8 cellular contexts compared by ENCODE assay signal in the genomic region with DNA sequence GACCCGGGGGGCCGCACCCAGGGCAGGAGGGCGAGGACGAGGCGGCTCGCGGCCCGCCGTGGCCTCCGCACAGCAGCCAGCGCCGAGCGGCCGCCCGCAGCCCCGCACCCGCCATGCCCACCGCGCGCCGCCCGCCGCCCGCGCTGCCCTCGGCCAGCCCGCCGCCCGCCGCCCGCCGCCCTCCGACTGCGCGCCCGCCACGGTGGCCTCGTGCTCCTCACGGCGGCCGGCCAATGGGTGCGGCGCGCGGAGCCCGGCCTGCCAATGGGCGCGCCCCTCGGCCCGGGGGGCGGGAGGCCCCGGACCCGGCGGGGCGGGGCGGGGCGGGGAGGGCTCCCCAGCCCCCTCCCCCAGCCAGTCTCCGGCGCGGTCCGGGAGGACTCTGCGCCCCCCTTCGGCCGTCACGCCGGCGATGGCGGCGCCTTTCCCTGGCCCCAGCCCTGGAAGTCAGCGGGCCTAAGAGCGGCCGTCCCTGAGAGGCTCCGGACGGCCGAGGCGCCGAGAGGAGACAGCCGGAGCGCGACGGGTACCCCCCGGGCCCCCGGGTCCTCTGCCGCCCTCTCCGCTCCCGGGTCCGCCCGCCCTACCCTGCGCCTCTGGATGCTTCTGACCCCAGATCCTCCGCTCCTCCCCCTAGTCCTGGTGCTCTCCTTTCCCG. TPM values are rescaled to one million over a fixed set of nuclear protein-coding genes. Genes with fewer than 3 reads are reported as not detected.
A peak's percentile ranks its signal among the peaks of the same experiment; 100 is the strongest.
DNase-seq lines count a peak whose midpoint lies in the region; ATAC-seq and TF ChIP-seq lines count a peak whose summit lies in the region.

NT5DC2 (minus strand) TSS at position 235 of the 658 bp plus-strand sequence; CDS start at position 115, 120 bp downstream.

- intact Hi-C loops in left ventricle myocardium inferior (cut with micrococcal nuclease) (no loop called here), psoas muscle (cut with DNase I) (loop anchor here (5.0 kb wide), 2 partner anchors 36 to 61 kb away; partner anchors contain the start of gene STAB1 (in 1 of the 2)), vagina (cut with DNase I) (loop anchor here (5.0 to 10.0 kb wide), 2 partner anchors 59 to 154 kb away; partner anchors contain the start of genes GNL3 and PBRM1)

- 2 to 13% (median 10%) methylated on average over 10 to 91 of the region's 91 CpGs for WGBS in psoas muscle, 3 donors

- peak; percentile 38 for ATAC-seq in GM19025 (IDR thresholded peaks at IDR 0.05; ENCODE audit: low read depth, unreplicated experiment)
- peak; percentile 20 to 33 (median 32) for ATAC-seq in psoas muscle

- TF ChIP-seq CTCF in BE2C (IDR thresholded peaks at IDR 0.05; ENCODE audit: low read depth, low read length): no peak
- TF ChIP-seq CTCF in left ventricle myocardium inferior (IDR thresholded peaks at IDR 0.05; ENCODE audit: borderline replicate concordance): peak; percentile 21
- TF ChIP-seq CTCF in psoas muscle (IDR thresholded peaks at IDR 0.05): no peak
- no peak for TF ChIP-seq CTCF in vagina (IDR thresholded peaks at IDR 0.05)

- H3K4me1 ChIP-seq in BE2C (peaks cover 22% of the 10 kb centered on the region), left ventricle myocardium inferior (peaks cover 93% of the 10 kb centered on the region), psoas muscle (peaks cover 28% of the 10 kb centered on the region), vagina (peaks cover 80% of the 10 kb centered on the region)

- no peaks in the 10 kb centered on the region for H3K27me3 ChIP-seq in BE2C
- no peaks in the 10 kb centered on the region for H3K27me3 ChIP-seq in left ventricle myocardium inferior (ENCODE audit: low read depth)
- H3K27me3 ChIP-seq in psoas muscle (ENCODE audit: insufficient read depth in 3 of 3, low read length in 2 of 3): no peaks in the 10 kb centered on the region
- H3K27me3 ChIP-seq in vagina: no peaks in the 10 kb centered on the region

- peak within 1 kb of the TSS; percentile 72 for H3K4me3 ChIP-seq in BE2C (ENCODE audit: low read depth, low read length)
- H3K4me3 ChIP-seq in Jurkat, Clone E6-1 (ENCODE audit: low read length): peak within 1 kb of the TSS; percentile 64
- H3K4me3 ChIP-seq in left ventricle myocardium inferior: peak within 1 kb of the TSS; percentile 82
- peak within 1 kb of the TSS; percentile 72 for H3K4me3 ChIP-seq in psoas muscle
- H3K4me3 ChIP-seq in vagina: peak within 1 kb of the TSS; percentile 64 to 77

- H3K27ac ChIP-seq in angular gyrus (ENCODE audit: low read depth, low read length) (peak within 1 kb of the TSS; percentile 72), left ventricle myocardium inferior (replicated peaks) (peak within 1 kb of the TSS; percentile 97), psoas muscle (peak within 1 kb of the TSS; percentile 96), vagina (peak within 1 kb of the TSS; percentile 92)

- H3K9me3 ChIP-seq in BE2C (no peaks in the 10 kb centered on the region), left ventricle myocardium inferior (replicated peaks) (no peaks in the 10 kb centered on the region), psoas muscle (no peaks in the 10 kb centered on the region), vagina (no peaks in the 10 kb centered on the region)

- no peak for TF ChIP-seq POLR2A in vagina (IDR thresholded peaks at IDR 0.05)

- H3K36me3 ChIP-seq in BE2C (peaks cover 9% of the 10 kb centered on the region), left ventricle myocardium inferior (no peaks in the 10 kb centered on the region), psoas muscle (ENCODE audit: insufficient read depth in 1 of 2, low read depth in 1 of 2) (no peaks in the 10 kb centered on the region), vagina (no peaks in the 10 kb centered on the region)

- DNase-seq in BE2C (peak; percentile 83), T follicular helper cell (ENCODE audit: low read depth) (peak; percentile 44), left ventricle myocardium inferior (peak; percentile 77), psoas muscle (peak; percentile 77), vagina (ENCODE audit: extremely low spot score in 2 of 2) (no peak)
- peak; percentile 39 for DNase-seq in Jurkat, Clone E6-1 (ENCODE audit: low read depth, low spot score)

RNA-seq across cellular contexts. Expression of gene NT5DC2, which starts in this region (rescaled TPM):
- 261 TPM for polyA plus RNA-seq in BE2C (2012; ENCODE audit: insufficient read depth, insufficient read length, low read depth)
- polyA plus RNA-seq in Jurkat, Clone E6-1 (2012; ENCODE audit: insufficient read depth, insufficient read length): 215 TPM
- total RNA-seq in left ventricle myocardium inferior (69.3 TPM), psoas muscle (10 to 100 TPM in 2 of 4 donors, 1 to 10 TPM in 2; 6.8 to 13.7 (median 10.4) TPM), vagina (63.3 TPM)
- 10 to 100 TPM in 2 of 3 donors, 1 to 10 TPM in 1; 8.8 to 10.5 (median 10.3) TPM for polyA plus RNA-seq in psoas muscle

Comparison
In these comparisons a context has a peak if more than half of its experiments do, and no peak if none do; other contexts are left out.
1. DNase-seq: peak in BE2C (single experiment), Jurkat, Clone E6-1 (single experiment), T follicular helper cell (single experiment), left ventricle myocardium inferior (single experiment) and psoas muscle (2 of 2); none in vagina (0 of 2).
2. Peak in every context shown above with its lines, with median percentiles within 50 percentile points of each other: H3K4me3 ChIP-seq and H3K27ac ChIP-seq.